Comparison of ENCODE assay signal across 9 cellular contexts in genomic region chr2:237707859-237708398, GRCh38.
DNase-seq lines count a peak whose midpoint lies in the region; ATAC-seq, FAIRE-seq and TF ChIP-seq lines count a peak whose summit lies in the region.
"Had no signal": no experiment of that assay in that cellular context is flagged by ENCODE, and none has a peak within 500 bp of the region (broad histone marks: within the 10 kb centered on the region; RNA-seq: fewer than 3 reads in every experiment).

No MANE protein-coding gene starts in this region.

- SMC1A ChIA-PET in GM12878 (lab: Charles Lee; ENCODE audit: uncharacterized antibody, unreplicated experiment): interaction anchor here (0.7 to 1.6 kb wide), 5 partner anchors 10 to 38 kb away, joined by 3 to 4 read pairs (median 4); no protein-coding TSS in a partner anchor

- peak overlapping the region; percentile 77 to 96 (median 88) for H3K27ac Mint-ChIP-seq in immature natural killer cell

- H3K4me1 Mint-ChIP-seq in immature natural killer cell: peaks cover 72 to 79% of the 10 kb centered on the region in 2 donors

- ATAC-seq in GM12878: no peak
- no peak for ATAC-seq in GM18868 (IDR thresholded peaks at IDR 0.05; ENCODE audit: unreplicated experiment)
- ATAC-seq: body of pancreas, foreskin keratinocyte had no signal

- H4K20me1 ChIP-seq in GM12878 (ENCODE audit: control insufficient read depth, insufficient read depth): no peaks in the 10 kb centered on the region; the same call in 1 of the 2 replicates

- no TSS peak for BruUV-seq in GM12878 (replicated peaks; lab: Mats Ljungman, UMichigan)

- 78% methylated on average over 8 of the region's 8 CpGs for WGBS in GM12878 (ENCODE audit: insufficient coverage, insufficient replicate concordance, low lambda C conversion rate, missing lambda C conversion rate)
- WGBS in stomach, 5 donors: 55 to 79% (median 70%) methylated on average over 8 of the region's 8 CpGs

- TF ChIP-seq CTCF in GM13977 (IDR thresholded peaks at IDR 0.05; ENCODE audit: extremely low read depth, insufficient read depth, missing control alignments) (peak; percentile 3), GM12878 (IDR thresholded peaks at IDR 0.05 in 2 of 3, conservative IDR thresholded peaks at IDR 0.05 in 1 of 3; ENCODE audit: control insufficient read depth in 2 of 3, extremely low read depth in 1 of 3, insufficient read depth in 1 of 3, low read depth in 3 of 3, low read length in 3 of 3) (no peak), stomach (IDR thresholded peaks at IDR 0.05) (no peak)

- H3K36me3 Mint-ChIP-seq in immature natural killer cell: peaks cover 0 to 14% (median 6%) of the 10 kb centered on the region in 3 donors

- DNase-seq in GM13977 (ENCODE audit: low spot score) (no peak), GM12878 (ENCODE audit: low read depth, low spot score) (no peak), immature natural killer cell (no peak), stomach (no peak), dedifferentiated amniotic fluid mesenchymal stem cell (ENCODE audit: extremely low spot score) (no peak), COLO829 (ENCODE audit: low spot score) (no peak)
- DNase-seq: body of pancreas had no signal

- no peak for FAIRE-seq in GM12878 (lab: Jason Lieb, UNC)

- H3K79me2 ChIP-seq in GM12878 (ENCODE audit: control insufficient read depth, insufficient read depth, low read length): peaks cover 63% of the 10 kb centered on the region

- peaks cover 10 to 12% of the 10 kb centered on the region in 2 experiments; a peak in 3 of 4 replicates for H3K36me3 ChIP-seq in GM12878 (ENCODE audit: control insufficient read depth in 2 of 2, insufficient read depth in 2 of 2, low read length in 1 of 2)
- peaks cover 25 to 45% (median 38%) of the 10 kb centered on the region in 4 donors for H3K36me3 ChIP-seq in stomach

- H3K4me3 ChIP-seq in GM12878: no peak overlapping the region
- no peak overlapping the region for H3K4me3 ChIP-seq in stomach
- H3K4me3 ChIP-seq: body of pancreas had no signal

- H3K9me3 ChIP-seq in GM12878 (replicated peaks; ENCODE audit: control insufficient read depth, insufficient read depth, low read length) (no peaks in the 10 kb centered on the region), stomach (no peaks in the 10 kb centered on the region)
- H3K9me3 ChIP-seq: body of pancreas had no signal

- H3K27me3 ChIP-seq in GM12878 (replicated peaks in 1 of 2; ENCODE audit: control insufficient read depth in 2 of 2, insufficient read depth in 2 of 2, low read length in 1 of 2): no peaks in the 10 kb centered on the region
- H3K27me3 ChIP-seq in stomach: no peaks in the 10 kb centered on the region
- H3K27me3 ChIP-seq: body of pancreas, foreskin keratinocyte had no signal

- TF ChIP-seq EP300 in GM12878 (IDR thresholded peaks at IDR 0.05; ENCODE audit: borderline replicate concordance in 1 of 2, control insufficient read depth in 1 of 2, low read depth in 2 of 2, low read length in 2 of 2) (no peak), stomach (IDR thresholded peaks at IDR 0.05) (no peak)

- H3K4me3 Mint-ChIP-seq in immature natural killer cell: peak overlapping the region in 3 of 5 donors; percentile 29 to 64 (median 39)

- TF ChIP-seq POLR2A in GM12878 (IDR thresholded peaks at IDR 0.05; ENCODE audit: low read depth, low read length) (no peak), stomach (IDR thresholded peaks at IDR 0.05) (no peak)

- POLR2A ChIA-PET in GM12878 (lab: Charles Lee): interaction anchor here (1.5 kb wide), 1 partner anchor 11 kb away, joined by 6 read pairs; no protein-coding TSS in a partner anchor

- H3K4me1 ChIP-seq in GM12878 (ENCODE audit: control insufficient read depth, insufficient read depth, low read length): peaks cover 20% of the 10 kb centered on the region
- peaks cover 49 to 73% (median 57%) of the 10 kb centered on the region in 4 donors for H3K4me1 ChIP-seq in stomach

- no peak overlapping the region for H3K9ac ChIP-seq in GM12878 (ENCODE audit: control insufficient read depth, insufficient read depth, low read length)

- H3K9me3 Mint-ChIP-seq in immature natural killer cell: no peaks in the 10 kb centered on the region

- no peak overlapping the region for H2AFZ ChIP-seq in GM12878 (ENCODE audit: control insufficient read depth, low read depth, low read length)

- RAD21 ChIA-PET in GM12878 (lab: Charles Lee; ENCODE audit: unreplicated experiment): interaction anchor here (0.5 to 1.5 kb wide), 4 partner anchors 14 to 36 kb away, joined by 3 to 4 read pairs (median 4); no protein-coding TSS in a partner anchor

- CTCF ChIA-PET in GM12878 (lab: Yijun Ruan, JAX): interaction anchor here (0.7 to 1.2 kb wide), 4 partner anchors 15 to 108 kb away, joined by 3 to 4 read pairs (median 3); no protein-coding TSS in a partner anchor

- intact Hi-C loops in GM12878 (cut with micrococcal nuclease; ENCODE audit: unreplicated experiment): no loop called here
- intact Hi-C loops in stomach (cut with DNase I; ENCODE audit: low total_unique reads): no loop called here

- H3K27me3 Mint-ChIP-seq in immature natural killer cell (ENCODE audit: low read depth in 3 of 3): peaks cover 10 to 38% (median 25%) of the 10 kb centered on the region in 3 donors

- in situ Hi-C loops in GM13977 (cut with MboI; ENCODE audit: low pct_unique_long_range_greater_than_20kb, low sequenced_read_pairs, unreplicated experiment) (no loop called here), GM12878 (cut with MboI) (no loop called here)

- no peak overlapping the region for H3K4me2 ChIP-seq in GM12878 (ENCODE audit: control insufficient read depth, insufficient read depth)

- TF ChIP-seq RAD21 in GM12878 (IDR thresholded peaks at IDR 0.05; ENCODE audit: insufficient read depth, low read depth, low read length): no peak

- H3K27ac ChIP-seq in GM12878 (ENCODE audit: control insufficient read depth, insufficient read depth): no peak overlapping the region
- H3K27ac ChIP-seq in stomach: peak overlapping the region in 4 of 5 donors; percentile 68 to 99 (median 97)
- H3K27ac ChIP-seq: body of pancreas, foreskin keratinocyte had no signal

TF ChIP-seq in GM12878, 131 proteins besides CTCF, POLR2A, EP300 and RAD21:
- TF ChIP-seq ELK1 (IDR thresholded peaks at IDR 0.05; ENCODE audit: low read depth, low read length) (no peak), SMARCA5 (IDR thresholded peaks at IDR 0.05) (peak; percentile 72; the same call in 1 of the 2 replicates), ZNF217 (IDR thresholded peaks at IDR 0.05) (no peak), STAT3 (IDR thresholded peaks at IDR 0.05; ENCODE audit: low read depth, low read length) (no peak), TCF3 (IDR thresholded peaks at IDR 0.05; ENCODE audit: borderline replicate concordance, insufficient read depth, low read depth, low read length) (no peak)
